13 cellular contexts compared by ENCODE assay signal in the genomic region with DNA sequence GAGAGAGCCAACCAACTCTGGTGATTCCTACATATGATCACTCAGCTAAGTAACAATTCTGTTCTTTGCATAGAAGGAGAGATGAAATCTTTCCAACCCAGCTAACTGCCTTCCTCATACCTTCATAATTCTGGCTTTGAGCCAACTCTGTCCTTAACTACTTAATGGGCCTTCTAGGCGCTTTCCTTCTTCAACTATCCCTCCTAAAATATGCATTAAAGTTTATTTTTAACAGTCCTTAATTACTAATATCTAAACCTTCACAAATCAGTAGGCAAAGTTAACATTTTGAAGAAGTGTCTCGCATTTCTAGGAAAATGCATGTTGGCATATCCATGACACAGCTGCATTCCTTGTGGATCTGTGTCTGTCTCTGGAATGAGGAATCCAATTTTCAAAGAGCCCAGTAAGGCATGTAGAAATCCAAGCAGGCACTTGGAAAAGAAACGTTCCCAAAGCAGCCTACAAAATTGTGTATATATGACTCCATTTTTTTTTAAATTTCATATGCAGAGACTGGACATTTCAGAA.
DNase-seq lines count a peak whose midpoint lies in the region; ATAC-seq and TF ChIP-seq lines count a peak whose summit lies in the region.
"Had no signal": no experiment of that assay in that cellular context is flagged by ENCODE, and none has a peak within 500 bp of the region (broad histone marks: within the 10 kb centered on the region; RNA-seq: fewer than 3 reads in every experiment).

No MANE protein-coding gene starts in this region.

- no peaks in the 10 kb centered on the region for H3K79me2 ChIP-seq in PC-3 (ENCODE audit: low read length)

- H3K27ac ChIP-seq in PC-3 (ENCODE audit: low read length) (peak overlapping the region; percentile 44), esophagus muscularis mucosa (replicated peaks in 1 of 4) (no peak overlapping the region)
- H3K27ac ChIP-seq: upper lobe of left lung had no signal

- BruUV-seq in PC-3 (replicated peaks; lab: Mats Ljungman, UMichigan): no TSS peak

- TF ChIP-seq CTCF in PC-3 (conservative IDR thresholded peaks at IDR 0.05; ENCODE audit: low read depth, low read length): no peak
- no peak for TF ChIP-seq CTCF in fibroblast of mammary gland (conservative IDR thresholded peaks at IDR 0.05; ENCODE audit: control insufficient read depth, insufficient read depth, low read depth, low read length)
- TF ChIP-seq CTCF in esophagus muscularis mucosa (IDR thresholded peaks at IDR 0.05): no peak
- no peak for TF ChIP-seq CTCF in GM10266 (IDR thresholded peaks at IDR 0.05; ENCODE audit: control insufficient read depth, insufficient read depth, low read depth, missing control alignments)

- H3K9ac ChIP-seq in PC-3 (ENCODE audit: low read length) (no peak overlapping the region), skeletal muscle satellite cell (ENCODE audit: low read depth, low read length) (peak overlapping the region; percentile 10)

- CTCF ChIA-PET in PC-3 (lab: Charles Lee): interaction anchor here (0.9 kb wide), 1 partner anchor 725 kb away, joined by 3 read pairs; no protein-coding TSS in a partner anchor

- H3K4me3 ChIP-seq in PC-3 (ENCODE audit: low read length): no peak overlapping the region
- no peak overlapping the region for H3K4me3 ChIP-seq in fibroblast of mammary gland (ENCODE audit: control insufficient read depth, low read depth, low read length)
- H3K4me3 ChIP-seq in skeletal muscle satellite cell (ENCODE audit: low read length): no peak overlapping the region
- no peak overlapping the region for H3K4me3 ChIP-seq in esophagus muscularis mucosa
- H3K4me3 ChIP-seq: upper lobe of left lung had no signal

- no peaks in the 10 kb centered on the region for H3F3A ChIP-seq in PC-3 (ENCODE audit: low read length, unreplicated experiment)

- peaks cover 33% of the 10 kb centered on the region for H3K4me1 ChIP-seq in PC-3 (ENCODE audit: insufficient read depth, low read length)
- peaks cover 24% of the 10 kb centered on the region for H3K4me1 ChIP-seq in skeletal muscle satellite cell (ENCODE audit: control insufficient read depth, insufficient read depth, low read length)
- peaks cover 0 to 13% (median 8%) of the 10 kb centered on the region in 4 donors for H3K4me1 ChIP-seq in esophagus muscularis mucosa
- H3K4me1 ChIP-seq: upper lobe of left lung had no signal

- 43% methylated on average over 3 of the region's 3 CpGs for WGBS in esophagus muscularis mucosa

- ATAC-seq in PC-3 (no peak), HG03135 (IDR thresholded peaks at IDR 0.05; ENCODE audit: unreplicated experiment) (no peak)

- TF ChIP-seq EP300 in esophagus muscularis mucosa (IDR thresholded peaks at IDR 0.05): no peak

- no peaks in the 10 kb centered on the region for H4K20me1 ChIP-seq in PC-3 (ENCODE audit: low read length)

- intact Hi-C loops in PC-3 (cut with micrococcal nuclease): loop anchor here (5.0 to 10.0 kb wide), 2 partner anchors 726 to 1394 kb away; a partner anchor contains a TSS
- intact Hi-C loops in esophagus muscularis mucosa (cut with DNase I): no loop called here

- no peak overlapping the region for H2AFZ ChIP-seq in PC-3 (ENCODE audit: low read length)

- no peaks in the 10 kb centered on the region for H3K27me3 ChIP-seq in PC-3 (ENCODE audit: low read length)
- H3K27me3 ChIP-seq in skeletal muscle satellite cell (ENCODE audit: control insufficient read depth, insufficient read depth, low read length): no peaks in the 10 kb centered on the region
- H3K27me3 ChIP-seq in esophagus muscularis mucosa: no peaks in the 10 kb centered on the region
- H3K27me3 ChIP-seq: upper lobe of left lung had no signal

- no peak for TF ChIP-seq POLR2A in esophagus muscularis mucosa (IDR thresholded peaks at IDR 0.05; ENCODE audit: low read depth)

- H3K9me2 ChIP-seq in PC-3 (replicated peaks; ENCODE audit: low read length): no peaks in the 10 kb centered on the region

- POLR2A ChIA-PET in PC-3 (lab: Charles Lee; ENCODE audit: unreplicated experiment): no interaction called here

- DNase-seq in NCI-H446 (lab: John Stamatoyannopoulos, UW) (peak; percentile 4 to 38), NCI-H446 treated with DMSO at 0.1 percent for 48 hours (lab: John Stamatoyannopoulos, UW) (no peak), PC-3 (peak; percentile 23), fibroblast of mammary gland (ENCODE audit: low read depth) (peak; percentile 48), esophagus muscularis mucosa (ENCODE audit: extremely low spot score) (no peak), GM10266 (ENCODE audit: extremely low spot score) (no peak)
- DNase-seq: activated CD8-positive, alpha-beta memory T cell treated with anti-CD3 and anti-CD28 coated beads, Interleukin-2, amount 50 U/mL, for 4 hours; central memory CD4-positive, alpha-beta T cell; NCI-H1436; occipital lobe; upper lobe of left lung had no signal

- no peaks in the 10 kb centered on the region for H3K9me3 ChIP-seq in PC-3 (ENCODE audit: low read length)
- H3K9me3 ChIP-seq in skeletal muscle satellite cell (replicated peaks; ENCODE audit: low read length): no peaks in the 10 kb centered on the region
- no peaks in the 10 kb centered on the region for H3K9me3 ChIP-seq in esophagus muscularis mucosa
- H3K9me3 ChIP-seq: upper lobe of left lung had no signal

- H3K4me2 ChIP-seq in PC-3 (ENCODE audit: low read length): peak overlapping the region; percentile 64
- peak overlapping the region; percentile 56 for H3K4me2 ChIP-seq in skeletal muscle satellite cell (ENCODE audit: low read length)

- H3K36me3 ChIP-seq in PC-3 (ENCODE audit: low read depth, low read length): no peaks in the 10 kb centered on the region
- no peaks in the 10 kb centered on the region for H3K36me3 ChIP-seq in skeletal muscle satellite cell (ENCODE audit: insufficient read depth, low read length)
- no peaks in the 10 kb centered on the region for H3K36me3 ChIP-seq in esophagus muscularis mucosa
- H3K36me3 ChIP-seq: upper lobe of left lung had no signal

Comparison
In these comparisons a context has a peak if more than half of its experiments do, and no peak if none do; other contexts are left out.
1. DNase-seq: peak in NCI-H446 (2 of 2), PC-3 (single experiment) and fibroblast of mammary gland (single experiment); none in NCI-H446 treated with DMSO at 0.1 percent for 48 hours (single experiment), esophagus muscularis mucosa (single experiment) and GM10266 (single experiment).